16 cellular contexts compared by ENCODE assay signal in genomic region chr2:179486969-179487752, GRCh38.
DNase-seq lines count a peak whose midpoint lies in the region; FAIRE-seq and TF ChIP-seq lines count a peak whose summit lies in the region.
"Had no signal": no experiment of that assay in that cellular context is flagged by ENCODE, and none has a peak within 500 bp of the region (broad histone marks: within the 10 kb centered on the region; RNA-seq: fewer than 3 reads in every experiment).

No MANE protein-coding gene starts in this region.

- H3K36me3 ChIP-seq in bronchial epithelial cell (ENCODE audit: control insufficient read depth, insufficient read depth, low read length) (no peaks in the 10 kb centered on the region), keratinocyte (ENCODE audit: control insufficient read depth in 2 of 2, extremely low read depth in 1 of 2, insufficient read depth in 2 of 2, low read length in 2 of 2) (no peaks in the 10 kb centered on the region), ovary (no peaks in the 10 kb centered on the region), MM.1S (replicated peaks; ENCODE audit: insufficient read depth, low read length) (no peaks in the 10 kb centered on the region), GM23248 (ENCODE audit: low read depth) (no peaks in the 10 kb centered on the region)
- H3K36me3 ChIP-seq: tibial nerve had no signal

- H4K20me1 ChIP-seq in keratinocyte (ENCODE audit: control insufficient read depth, extremely low read depth, insufficient read depth, low read length): no peaks in the 10 kb centered on the region
- H4K20me1 ChIP-seq in MM.1S (ENCODE audit: insufficient read depth, low read length): no peaks in the 10 kb centered on the region
- no peaks in the 10 kb centered on the region for H4K20me1 ChIP-seq in GM23248 (ENCODE audit: insufficient read depth)

- CTCF ChIA-PET in Calu3 (lab: Charles Lee): no interaction called here

- H3F3A ChIP-seq in MM.1S (ENCODE audit: insufficient read depth, low read length) (no peaks in the 10 kb centered on the region), GM23248 (ENCODE audit: insufficient read depth) (no peaks in the 10 kb centered on the region)

- TF ChIP-seq EP300 in ovary (IDR thresholded peaks at IDR 0.05): no peak

- H3K9me2 ChIP-seq in MM.1S (replicated peaks; ENCODE audit: insufficient read depth, low read length) (no peaks in the 10 kb centered on the region), GM23248 (ENCODE audit: insufficient read depth) (no peaks in the 10 kb centered on the region)

- peak overlapping the region; percentile 4 for H3K27ac Mint-ChIP-seq in Calu3 (ENCODE audit: unreplicated experiment)
- H3K27ac Mint-ChIP-seq: activated naive CD8-positive, alpha-beta T cell treated with anti-CD3 and anti-CD28 coated beads, Interleukin-2, amount 50 U/mL, for 24 hours; dendritic cell treated with granulocyte-macrophage colony-stimulating factor and Interleukin-4, amounts not matched to agents 40 ng/mL and 50 ng/mL, for 4 days had no signal

- H3K36me3 Mint-ChIP-seq in Calu3 (ENCODE audit: insufficient read depth, unreplicated experiment): no peaks in the 10 kb centered on the region

- no peak for DNase-seq in Calu3
- DNase-seq in NCI-H187 treated with DMSO at 0.1 percent for 48 hours (lab: John Stamatoyannopoulos, UW): peak; percentile 17
- DNase-seq in bronchial epithelial cell (ENCODE audit: low read depth): peak; percentile 14
- DNase-seq in keratinocyte (ENCODE audit: low read depth, low spot score): no peak
- no peak for DNase-seq in occipital lobe (lab: John Stamatoyannopoulos, UW)
- DNase-seq in ovary: no peak
- no peak for DNase-seq in MM.1S
- no peak for DNase-seq in GM23248
- DNase-seq: activated naive CD8-positive, alpha-beta T cell treated with anti-CD3 and anti-CD28 coated beads, Interleukin-2, amount 50 U/mL, for 24 hours; DND-41; NCI-H146; PC-3; stimulated activated CD8-positive, alpha-beta memory T cell treated with anti-CD3 and anti-CD28 coated beads, Interleukin-4, amount 100 ng/mL, for 48 hours had no signal

- no peaks in the 10 kb centered on the region for H3K27me3 Mint-ChIP-seq in Calu3 (ENCODE audit: unreplicated experiment)
- H3K27me3 Mint-ChIP-seq: dendritic cell treated with granulocyte-macrophage colony-stimulating factor and Interleukin-4, amounts not matched to agents 40 ng/mL and 50 ng/mL, for 4 days had no signal

- no peaks in the 10 kb centered on the region for H3K9me3 Mint-ChIP-seq in Calu3 (ENCODE audit: low read depth, unreplicated experiment)
- H3K9me3 Mint-ChIP-seq: activated naive CD8-positive, alpha-beta T cell treated with anti-CD3 and anti-CD28 coated beads, Interleukin-2, amount 50 U/mL, for 24 hours; dendritic cell treated with granulocyte-macrophage colony-stimulating factor and Interleukin-4, amounts not matched to agents 40 ng/mL and 50 ng/mL, for 4 days had no signal

- no peak overlapping the region for H3K9ac ChIP-seq in keratinocyte (ENCODE audit: control insufficient read depth, extremely low read depth, insufficient read depth, low read length)
- no peak overlapping the region for H3K9ac ChIP-seq in MM.1S (ENCODE audit: low read length)
- no peak overlapping the region for H3K9ac ChIP-seq in GM23248

- H2AFZ ChIP-seq in keratinocyte (ENCODE audit: control insufficient read depth, low read length) (peak overlapping the region; percentile 10), MM.1S (ENCODE audit: low read length) (no peak overlapping the region), GM23248 (no peak overlapping the region)

- H3K4me3 ChIP-seq in bronchial epithelial cell (ENCODE audit: low read depth, low read length) (no peak overlapping the region), keratinocyte (ENCODE audit: control insufficient read depth in 2 of 3, extremely low read depth in 1 of 3, insufficient read depth in 2 of 3, low read depth in 1 of 3, low read length in 3 of 3) (no peak overlapping the region), ovary (no peak overlapping the region), MM.1S (ENCODE audit: low read length) (no peak overlapping the region), GM23248 (no peak overlapping the region)
- H3K4me3 ChIP-seq: GM12878, tibial nerve had no signal

- H3K9me3 ChIP-seq in keratinocyte (ENCODE audit: control insufficient read depth, low read depth, low read length) (no peaks in the 10 kb centered on the region), ovary (no peaks in the 10 kb centered on the region), MM.1S (replicated peaks; ENCODE audit: insufficient read depth, low read length) (no peaks in the 10 kb centered on the region), GM23248 (ENCODE audit: low read depth) (no peaks in the 10 kb centered on the region)
- H3K9me3 ChIP-seq: tibial nerve had no signal

- TF ChIP-seq CTCF in Calu3 (IDR thresholded peaks at IDR 0.05; ENCODE audit: unreplicated experiment) (no peak), bronchial epithelial cell (IDR thresholded peaks at IDR 0.05; ENCODE audit: insufficient read depth, low read length, severe bottlenecking) (no peak), keratinocyte (optimal IDR thresholded peaks at IDR 0.05 in 1 of 3, IDR thresholded peaks at IDR 0.05 in 1 of 3, conservative IDR thresholded peaks at IDR 0.05 in 1 of 3; ENCODE audit: extremely low read depth in 1 of 3, insufficient read depth in 2 of 3, low read length in 3 of 3) (no peak), ovary (IDR thresholded peaks at IDR 0.05) (no peak), MM.1S (IDR thresholded peaks at IDR 0.05; ENCODE audit: low read length) (no peak)

- H3K27me3 ChIP-seq in bronchial epithelial cell (ENCODE audit: control insufficient read depth, insufficient read depth, low read length) (no peaks in the 10 kb centered on the region), keratinocyte (ENCODE audit: control insufficient read depth, extremely low read depth, insufficient read depth, low read length) (no peaks in the 10 kb centered on the region), ovary (no peaks in the 10 kb centered on the region), MM.1S (replicated peaks; ENCODE audit: insufficient read depth, low read length) (no peaks in the 10 kb centered on the region), GM23248 (replicated peaks; ENCODE audit: insufficient read depth) (no peaks in the 10 kb centered on the region)
- H3K27me3 ChIP-seq: tibial nerve had no signal

- FAIRE-seq in bronchial epithelial cell (lab: Jason Lieb, UNC) (no peak), keratinocyte (lab: Jason Lieb, UNC) (no peak)
- FAIRE-seq: GM12878 had no signal

- peaks cover 15% of the 10 kb centered on the region for H3K4me1 Mint-ChIP-seq in Calu3 (ENCODE audit: low read depth, unreplicated experiment)
- H3K4me1 Mint-ChIP-seq: activated naive CD8-positive, alpha-beta T cell treated with anti-CD3 and anti-CD28 coated beads, Interleukin-2, amount 50 U/mL, for 24 hours had no signal

- no peaks in the 10 kb centered on the region for H3K9me1 ChIP-seq in keratinocyte (ENCODE audit: control insufficient read depth, extremely low read depth, insufficient read depth, low read length)

- no peak for TF ChIP-seq POLR2A in ovary (IDR thresholded peaks at IDR 0.05)

- dilution Hi-C loops in keratinocyte (cut with MboI; ENCODE audit: extremely low pct_ligation_motif_present, low sequenced_read_pairs): no loop called here

- H3K4me3 Mint-ChIP-seq in Calu3 (ENCODE audit: low read depth, unreplicated experiment): no peak overlapping the region
- H3K4me3 Mint-ChIP-seq: activated naive CD8-positive, alpha-beta T cell treated with anti-CD3 and anti-CD28 coated beads, Interleukin-2, amount 50 U/mL, for 24 hours; dendritic cell treated with granulocyte-macrophage colony-stimulating factor and Interleukin-4, amounts not matched to agents 40 ng/mL and 50 ng/mL, for 4 days had no signal

- BruUV-seq in Calu3 (replicated peaks; lab: Mats Ljungman, UMichigan): no TSS peak

- H3K79me2 ChIP-seq in keratinocyte (ENCODE audit: control insufficient read depth, insufficient read depth, low read length) (no peaks in the 10 kb centered on the region), MM.1S (ENCODE audit: low read length) (no peaks in the 10 kb centered on the region), GM23248 (ENCODE audit: insufficient read depth) (no peaks in the 10 kb centered on the region)

- H3K4me1 ChIP-seq in keratinocyte (ENCODE audit: control insufficient read depth, extremely low read depth, insufficient read depth, low read length) (no peaks in the 10 kb centered on the region), ovary (ENCODE audit: insufficient read depth) (no peaks in the 10 kb centered on the region), MM.1S (ENCODE audit: low read length) (no peaks in the 10 kb centered on the region), GM23248 (ENCODE audit: insufficient read depth) (no peaks in the 10 kb centered on the region; the same call in 1 of the 2 replicates)
- H3K4me1 ChIP-seq: tibial nerve had no signal

- no peak overlapping the region for H3K4me2 ChIP-seq in keratinocyte (ENCODE audit: control insufficient read depth, extremely low read depth, insufficient read depth, low read depth, low read length)
- H3K4me2 ChIP-seq in MM.1S (ENCODE audit: low read depth, low read length): no peak overlapping the region
- H3K4me2 ChIP-seq in GM23248 (ENCODE audit: unreplicated experiment): no peak overlapping the region

- 62 to 78% (median 69%) methylated on average over 6 of the region's 6 CpGs for WGBS in ovary, 3 donors
- 27 to 30% methylated on average over 6 of the region's 6 CpGs for WGBS in GM23248 (ENCODE audit: low coverage in 1 of 2, low lambda C conversion rate in 2 of 2, missing lambda C conversion rate in 2 of 2), 2 experiments

- intact Hi-C loops in Calu3 (cut with micrococcal nuclease; ENCODE audit: unreplicated experiment) (no loop called here), ovary (cut with DNase I) (no loop called here)

- H3K27ac ChIP-seq in keratinocyte (ENCODE audit: control insufficient read depth, insufficient read depth, low read length): no peak overlapping the region
- no peak overlapping the region for H3K27ac ChIP-seq in ovary
- no peak overlapping the region for H3K27ac ChIP-seq in MM.1S (ENCODE audit: low read length)
- no peak overlapping the region for H3K27ac ChIP-seq in GM23248
- H3K27ac ChIP-seq: tibial nerve had no signal

- in situ Hi-C loops in GM23248 (cut with MboI): no loop called here

Comparison
In these comparisons a context has a peak if more than half of its experiments do, and no peak if none do; other contexts are left out.
1. DNase-seq: peak in NCI-H187 treated with DMSO at 0.1 percent for 48 hours (single experiment) and bronchial epithelial cell (single experiment); none in Calu3 (single experiment), keratinocyte (single experiment), occipital lobe (single experiment), ovary (0 of 5), MM.1S (single experiment) and GM23248 (single experiment).